8 cellular contexts compared by ENCODE assay signal in the genomic region with DNA sequence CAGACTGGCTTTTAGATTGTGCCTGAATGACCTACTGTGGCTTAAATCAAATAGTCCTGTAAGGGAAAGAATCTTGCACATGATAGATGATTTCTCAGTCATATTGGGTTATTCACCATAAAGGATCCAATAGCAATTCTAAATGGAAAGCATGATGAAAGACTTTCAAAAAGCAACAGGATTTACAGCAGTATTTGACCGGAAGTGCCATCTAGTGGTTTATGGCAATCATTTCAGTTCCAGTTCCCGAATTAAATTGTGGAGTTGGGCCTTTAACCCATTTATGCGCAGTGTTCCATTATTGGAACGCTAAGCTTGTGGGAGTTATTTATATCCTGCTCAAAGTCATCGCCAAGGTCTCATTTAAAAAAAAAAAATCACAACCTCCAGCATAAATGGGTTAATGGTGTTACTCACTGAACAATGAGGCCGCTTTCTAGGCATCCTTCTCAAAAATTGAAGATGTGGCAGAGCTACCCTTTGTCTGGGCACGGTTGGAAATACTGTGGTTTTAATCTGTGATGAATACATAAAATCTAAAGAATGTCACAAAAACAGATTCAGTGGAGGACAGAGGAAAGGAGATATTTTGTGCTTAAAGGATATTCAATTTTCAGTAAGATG.
DNase-seq lines count a peak whose midpoint lies in the region; ATAC-seq, FAIRE-seq and TF ChIP-seq lines count a peak whose summit lies in the region.

No MANE protein-coding gene starts in this region.

- no peaks in the 10 kb centered on the region for H4K20me1 ChIP-seq in fibroblast of lung (ENCODE audit: control insufficient read depth, extremely low read depth, insufficient read depth, low read length)

- H3K79me2 ChIP-seq in fibroblast of lung (ENCODE audit: control insufficient read depth, insufficient read depth, low read length): peaks cover 12% of the 10 kb centered on the region

- no peaks in the 10 kb centered on the region for H3K9me3 ChIP-seq in fibroblast of lung (ENCODE audit: control insufficient read depth, insufficient read depth, low read depth, low read length)
- H3K9me3 ChIP-seq in pancreas: no peaks in the 10 kb centered on the region

- no peak overlapping the region for H3K9ac ChIP-seq in fibroblast of lung (ENCODE audit: insufficient read depth, low read length)

- H3K36me3 ChIP-seq in fibroblast of lung (ENCODE audit: control insufficient read depth, insufficient read depth, low read length) (no peaks in the 10 kb centered on the region), pancreas (no peaks in the 10 kb centered on the region)

- H3K4me2 ChIP-seq in fibroblast of lung (ENCODE audit: extremely low read depth, insufficient read depth, low read length): no peak overlapping the region

- no peak overlapping the region for H3K27ac Mint-ChIP-seq in Calu3 (ENCODE audit: unreplicated experiment)

- peaks cover 8% of the 10 kb centered on the region for H3K4me1 Mint-ChIP-seq in Calu3 (ENCODE audit: low read depth, unreplicated experiment)

- peak; percentile 35 for TF ChIP-seq CTCF in Calu3 (IDR thresholded peaks at IDR 0.05; ENCODE audit: unreplicated experiment)
- peak; percentile 63 to 68 for TF ChIP-seq CTCF in fibroblast of lung (conservative IDR thresholded peaks at IDR 0.05 in 1 of 2, IDR thresholded peaks at IDR 0.05 in 1 of 2; ENCODE audit: low read depth in 1 of 2, low read length in 2 of 2)
- TF ChIP-seq CTCF in pancreas (IDR thresholded peaks at IDR 0.05): peak in 3 of 4 donors; percentile 26 to 44 (median 40)

- no peak for FAIRE-seq in pancreas (lab: Jason Lieb, UNC)

- WGBS in pancreas, 2 donors: 46 to 49% methylated on average over 7 of the region's 7 CpGs

- H3K27me3 Mint-ChIP-seq in Calu3 (ENCODE audit: unreplicated experiment): no peaks in the 10 kb centered on the region

- no peak for TF ChIP-seq EP300 in Ishikawa (IDR thresholded peaks at IDR 0.05; ENCODE audit: borderline replicate concordance)

- no peaks in the 10 kb centered on the region for H3K9me3 Mint-ChIP-seq in Calu3 (ENCODE audit: low read depth, unreplicated experiment)

- intact Hi-C loops in Calu3 (cut with micrococcal nuclease; ENCODE audit: unreplicated experiment): loop anchor here (2.0 to 5.0 kb wide), 2 partner anchors 118 to 211 kb away; no protein-coding TSS in a partner anchor
- intact Hi-C loops in pancreas (cut with DNase I): no loop called here

- DNase-seq in Calu3 (peak; percentile 12), RPMI8226 (peak; percentile 23), fibroblast of lung (ENCODE audit: low read depth in 2 of 2) (peak; percentile 58 to 86), pancreas (no peak)
- no peak for DNase-seq in activated effector memory CD4-positive, alpha-beta T cell treated with anti-CD3 and anti-CD28 coated beads, Interleukin-2, amount 50 U/mL, for 16 hours

- CTCF ChIA-PET in Calu3 (lab: Charles Lee): no interaction called here

- H3K27me3 ChIP-seq in fibroblast of lung (ENCODE audit: control insufficient read depth, insufficient read depth, low read length): no peaks in the 10 kb centered on the region
- H3K27me3 ChIP-seq in pancreas: no peaks in the 10 kb centered on the region

- BruUV-seq in Calu3 (replicated peaks; lab: Mats Ljungman, UMichigan): no TSS peak

- no peaks in the 10 kb centered on the region for H3K36me3 Mint-ChIP-seq in Calu3 (ENCODE audit: insufficient read depth, unreplicated experiment)

- TF ChIP-seq RAD21 in Ishikawa (IDR thresholded peaks at IDR 0.05; ENCODE audit: low read depth): peak; percentile 87

- no peak overlapping the region for H2AFZ ChIP-seq in fibroblast of lung (ENCODE audit: low read length)

- H3K4me1 ChIP-seq in fibroblast of lung (ENCODE audit: control insufficient read depth, extremely low read depth, insufficient read depth, low read length) (no peaks in the 10 kb centered on the region), pancreas (peaks cover 0 to 10% (median 4%) of the 10 kb centered on the region in 3 donors)

- H3K27ac ChIP-seq in fibroblast of lung (ENCODE audit: insufficient read depth, low read length) (no peak overlapping the region), pancreas (no peak overlapping the region)

- ATAC-seq in pancreas: peak in 3 of 4 donors; percentile 59 to 80 (median 74)
- ATAC-seq in HG03378 (IDR thresholded peaks at IDR 0.05; ENCODE audit: unreplicated experiment): no peak
- ATAC-seq in HG02610 (IDR thresholded peaks at IDR 0.05; ENCODE audit: unreplicated experiment): no peak

- H3K4me3 Mint-ChIP-seq in Calu3 (ENCODE audit: low read depth, unreplicated experiment): no peak overlapping the region

- H3K4me3 ChIP-seq in fibroblast of lung (replicated peaks in 1 of 4; ENCODE audit: control extremely low read depth in 1 of 4, insufficient read depth in 1 of 4, low read depth in 3 of 4, low read length in 4 of 4) (no peak overlapping the region), pancreas (no peak overlapping the region)

TF ChIP-seq in Ishikawa, 13 proteins besides CTCF, POLR2A, EP300 and RAD21:
- no peak for TF ChIP-seq TCF12 (IDR thresholded peaks at IDR 0.05; ENCODE audit: low read depth)
- TF ChIP-seq TEAD4 (IDR thresholded peaks at IDR 0.05): no peak
- TF ChIP-seq, protein P1, sequence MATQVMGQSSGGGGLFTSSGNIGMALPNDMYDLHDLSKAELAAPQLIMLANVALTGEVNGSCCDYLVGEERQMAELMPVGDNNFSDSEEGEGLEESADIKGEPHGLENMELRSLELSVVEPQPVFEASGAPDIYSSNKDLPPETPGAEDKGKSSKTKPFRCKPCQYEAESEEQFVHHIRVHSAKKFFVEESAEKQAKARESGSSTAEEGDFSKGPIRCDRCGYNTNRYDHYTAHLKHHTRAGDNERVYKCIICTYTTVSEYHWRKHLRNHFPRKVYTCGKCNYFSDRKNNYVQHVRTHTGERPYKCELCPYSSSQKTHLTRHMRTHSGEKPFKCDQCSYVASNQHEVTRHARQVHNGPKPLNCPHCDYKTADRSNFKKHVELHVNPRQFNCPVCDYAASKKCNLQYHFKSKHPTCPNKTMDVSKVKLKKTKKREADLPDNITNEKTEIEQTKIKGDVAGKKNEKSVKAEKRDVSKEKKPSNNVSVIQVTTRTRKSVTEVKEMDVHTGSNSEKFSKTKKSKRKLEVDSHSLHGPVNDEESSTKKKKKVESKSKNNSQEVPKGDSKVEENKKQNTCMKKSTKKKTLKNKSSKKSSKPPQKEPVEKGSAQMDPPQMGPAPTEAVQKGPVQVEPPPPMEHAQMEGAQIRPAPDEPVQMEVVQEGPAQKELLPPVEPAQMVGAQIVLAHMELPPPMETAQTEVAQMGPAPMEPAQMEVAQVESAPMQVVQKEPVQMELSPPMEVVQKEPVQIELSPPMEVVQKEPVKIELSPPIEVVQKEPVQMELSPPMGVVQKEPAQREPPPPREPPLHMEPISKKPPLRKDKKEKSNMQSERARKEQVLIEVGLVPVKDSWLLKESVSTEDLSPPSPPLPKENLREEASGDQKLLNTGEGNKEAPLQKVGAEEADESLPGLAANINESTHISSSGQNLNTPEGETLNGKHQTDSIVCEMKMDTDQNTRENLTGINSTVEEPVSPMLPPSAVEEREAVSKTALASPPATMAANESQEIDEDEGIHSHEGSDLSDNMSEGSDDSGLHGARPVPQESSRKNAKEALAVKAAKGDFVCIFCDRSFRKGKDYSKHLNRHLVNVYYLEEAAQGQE (IDR thresholded peaks at IDR 0.05; ENCODE audit: low read depth): no peak
- no peak for TF ChIP-seq CREB1 (IDR thresholded peaks at IDR 0.05; ENCODE audit: low read depth)
- no peak for TF ChIP-seq TAF1 (IDR thresholded peaks at IDR 0.05; ENCODE audit: low read depth)
- no peak for TF ChIP-seq FOXM1 (IDR thresholded peaks at IDR 0.05; ENCODE audit: borderline replicate concordance, low read depth)
- TF ChIP-seq EGR1 (IDR thresholded peaks at IDR 0.05): no peak
- TF ChIP-seq ZBTB7A (IDR thresholded peaks at IDR 0.05; ENCODE audit: low read depth): no peak
- no peak for TF ChIP-seq NFIC (IDR thresholded peaks at IDR 0.05)
- no peak for TF ChIP-seq YY1 (IDR thresholded peaks at IDR 0.05; ENCODE audit: low read depth)
- TF ChIP-seq, protein P2, sequence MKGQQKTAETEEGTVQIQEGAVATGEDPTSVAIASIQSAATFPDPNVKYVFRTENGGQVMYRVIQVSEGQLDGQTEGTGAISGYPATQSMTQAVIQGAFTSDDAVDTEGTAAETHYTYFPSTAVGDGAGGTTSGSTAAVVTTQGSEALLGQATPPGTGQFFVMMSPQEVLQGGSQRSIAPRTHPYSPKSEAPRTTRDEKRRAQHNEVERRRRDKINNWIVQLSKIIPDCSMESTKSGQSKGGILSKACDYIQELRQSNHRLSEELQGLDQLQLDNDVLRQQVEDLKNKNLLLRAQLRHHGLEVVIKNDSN (IDR thresholded peaks at IDR 0.05): no peak

Comparison
In these comparisons a context has a peak if more than half of its experiments do, and no peak if none do; other contexts are left out.
1. DNase-seq: peak in Calu3 (single experiment), RPMI8226 (single experiment) and fibroblast of lung (2 of 2); none in pancreas (0 of 6) and activated effector memory CD4-positive, alpha-beta T cell treated with anti-CD3 and anti-CD28 coated beads, Interleukin-2, amount 50 U/mL, for 16 hours (single experiment).
2. ATAC-seq: peak in pancreas (3 of 4); none in HG03378 (single experiment) and HG02610 (single experiment).
3. Peak in every context shown above with its lines, with median percentiles within 50 percentile points of each other: CTCF ChIP-seq.